In the genomic region with DNA sequence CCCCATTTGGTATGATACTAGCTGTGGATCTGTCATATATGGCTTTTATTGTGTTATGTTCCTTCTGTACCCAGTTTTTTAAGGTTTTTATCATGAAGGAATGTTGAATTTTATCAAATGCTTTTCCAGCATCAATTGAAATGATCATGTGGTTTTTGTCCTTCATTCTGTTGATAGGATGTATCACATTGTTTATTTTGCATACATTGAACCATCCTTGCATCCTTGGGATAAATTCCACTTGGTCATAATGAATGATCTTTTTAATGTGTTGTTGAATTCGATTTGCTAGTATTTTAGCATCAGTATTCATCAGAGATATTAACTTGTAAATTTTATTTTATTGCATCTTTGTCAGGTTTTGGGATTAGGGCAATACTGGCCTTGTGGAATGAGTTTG, we compare ENCODE assay signal across 25 cellular contexts.
"Had no signal": no experiment of that assay in that cellular context is flagged by ENCODE, and none has a peak within 500 bp of the region (broad histone marks: within the 10 kb centered on the region; RNA-seq: fewer than 3 reads in every experiment).

No MANE protein-coding gene starts in this region.

- H3K27ac ChIP-seq: KMS-11, SJSA1, SK-N-MC had no signal

- DNase-seq: IMR-90, Kasumi-1, MV-4-11, NCI-H1048, NCI-H1105, NCI-H1417, NCI-H1436 treated with DMSO at 0.1 percent for 48 hours, NCI-H1694, NCI-H187 treated with DMSO at 0.1 percent for 48 hours, NCI-H2029 treated with DMSO at 0.1 percent for 48 hours, NCI-H2171, NCI-H226, NCI-H446, NCI-H510A, NCI-H524 treated with DMSO at 0.1 percent for 48 hours, NCI-H69, NCI-H774, Right ventricle myocardium superior, RPMI8226, SIG-M5 had no signal

- H3K4me3 ChIP-seq: SJSA1, SK-N-MC had no signal

- H3K9ac ChIP-seq: KMS-11 had no signal

- H3K9me3 ChIP-seq: SJSA1 had no signal

- ATAC-seq: HepG2 had no signal

- FAIRE-seq: HepG2, RCC 7860 had no signal

- H3K27me3 ChIP-seq: SJSA1 had no signal
